Comparison of ENCODE assay signal across 9 cellular contexts in genomic region chr7:127885843-127886242, GRCh38.
DNase-seq lines count a peak whose midpoint lies in the region; ATAC-seq, FAIRE-seq and TF ChIP-seq lines count a peak whose summit lies in the region.
"Had no signal": no experiment of that assay in that cellular context is flagged by ENCODE, and none has a peak within 500 bp of the region (broad histone marks: within the 10 kb centered on the region; RNA-seq: fewer than 3 reads in every experiment).

No MANE protein-coding gene starts in this region.

- H3K36me3 ChIP-seq in vagina, result peaks cover 0 to 8% of the 10 kb centered on the region in 2 donors

- H3K27me3 ChIP-seq in vagina, result no peaks in the 10 kb centered on the region

- H3K4me1 ChIP-seq in vagina, result peaks cover 15% of the 10 kb centered on the region

- no peaks in the 10 kb centered on the region for H3K9me3 ChIP-seq in vagina

- no peak for TF ChIP-seq POLR2A in vagina (IDR thresholded peaks at IDR 0.05)

- DNase-seq in GM03348 (ENCODE audit: low spot score) (peak; percentile 67), RCC 7860 (ENCODE audit: low spot score) (peak; percentile 50), fibroblast of mammary gland (ENCODE audit: low read depth) (peak; percentile 72), pons (ENCODE audit: low spot score) (peak; percentile 41), NCI-H526 treated with DMSO at 0.1 percent for 48 hours (lab: John Stamatoyannopoulos, UW) (no peak), vagina (ENCODE audit: extremely low spot score in 2 of 2) (no peak), NCI-H128 (lab: John Stamatoyannopoulos, UW; ENCODE audit: unreplicated experiment) (no peak)

- FAIRE-seq in RCC 7860 (lab: Jason Lieb, UNC), result no peak

- H3K4me3 ChIP-seq in fibroblast of mammary gland (ENCODE audit: control insufficient read depth, low read depth, low read length) (no peak overlapping the region), vagina (no peak overlapping the region)
- H3K4me3 ChIP-seq: skin epidermis had no signal

- TF ChIP-seq CTCF in fibroblast of mammary gland (conservative IDR thresholded peaks at IDR 0.05; ENCODE audit: control insufficient read depth, insufficient read depth, low read depth, low read length) (no peak), vagina (IDR thresholded peaks at IDR 0.05) (no peak)

- H3K27ac ChIP-seq in vagina, result no peak overlapping the region

- intact Hi-C loops in vagina (cut with DNase I), result no loop called here

- no peak for ATAC-seq in HG02588 (IDR thresholded peaks at IDR 0.05; ENCODE audit: unreplicated experiment)

Comparison
In these comparisons a context has a peak if more than half of its experiments do, and no peak if none do; other contexts are left out.
1. DNase-seq: peak in GM03348 (single experiment), RCC 7860 (single experiment), fibroblast of mammary gland (single experiment) and pons (single experiment); none in NCI-H526 treated with DMSO at 0.1 percent for 48 hours (single experiment), vagina (0 of 2) and NCI-H128 (single experiment).